In genomic region chr16:14302399-14303181, GRCh38 we compare ENCODE assay signal across 8 cellular contexts.
DNase-seq lines count a peak whose midpoint lies in the region; ATAC-seq and TF ChIP-seq lines count a peak whose summit lies in the region.

No MANE protein-coding gene starts in this region.

- TF ChIP-seq CTCF in Caco-2 (IDR thresholded peaks at IDR 0.05; ENCODE audit: insufficient read depth in 1 of 2, low read depth in 1 of 2, low read length in 1 of 2, severe bottlenecking in 1 of 2, unreplicated experiment in 1 of 2) (no peak), heart right ventricle (IDR thresholded peaks at IDR 0.05) (no peak), retinal pigment epithelial cell (conservative IDR thresholded peaks at IDR 0.05; ENCODE audit: low read depth, low read length) (no peak)

- no peak overlapping the region for H3K27ac Mint-ChIP-seq in Caco-2 (ENCODE audit: unreplicated experiment)
- H3K27ac Mint-ChIP-seq in activated T-helper 2 cell treated with anti-CD3 and anti-CD28 coated beads, Interferon-gamma antibody, Interleukin-2, Interleukin-4, amounts not matched to agents 10 μg/mL and 5 μg/mL and 100 μg/mL, durations not matched to agents 14 hours and 24 hours and 36 hours, result no peak overlapping the region

- H3K36me3 ChIP-seq in Caco-2 (ENCODE audit: control insufficient read depth, insufficient read depth, low read length) (no peaks in the 10 kb centered on the region), heart right ventricle (no peaks in the 10 kb centered on the region)

- CTCF ChIA-PET in Caco-2 (lab: Charles Lee), result no interaction called here

- no TSS peak for BruUV-seq in Caco-2 (replicated peaks; lab: Mats Ljungman, UMichigan)

- H3K27ac ChIP-seq in heart right ventricle, result peak overlapping the region; percentile 52 to 95 (median 86)

- DNase-seq in Caco-2, result peak in 1 of 2 experiments; percentile 43
- no peak for DNase-seq in activated T-helper 2 cell treated with anti-CD3 and anti-CD28 coated beads, Interferon-gamma antibody, Interleukin-2, Interleukin-4, amounts not matched to agents 10 μg/mL and 5 μg/mL and 100 μg/mL, durations not matched to agents 14 hours and 24 hours and 36 hours (ENCODE audit: low spot score)
- peak; percentile 34 to 37 for DNase-seq in heart right ventricle
- DNase-seq in retinal pigment epithelial cell (ENCODE audit: low read depth), result no peak
- no peak for DNase-seq in COR-L47 (lab: John Stamatoyannopoulos, UW)
- no peak for DNase-seq in NCI-H2107 treated with DMSO at 0.1 percent for 48 hours (lab: John Stamatoyannopoulos, UW; ENCODE audit: unreplicated experiment)

- no peaks in the 10 kb centered on the region for H3K9me3 Mint-ChIP-seq in Caco-2 (ENCODE audit: unreplicated experiment)
- H3K9me3 Mint-ChIP-seq in activated T-helper 2 cell treated with anti-CD3 and anti-CD28 coated beads, Interferon-gamma antibody, Interleukin-2, Interleukin-4, amounts not matched to agents 10 μg/mL and 5 μg/mL and 100 μg/mL, durations not matched to agents 14 hours and 24 hours and 36 hours, result no peaks in the 10 kb centered on the region

- H3K4me1 ChIP-seq in Caco-2 (0 out of 2 replicates have a peak, but pooled peaks cover 6% of the 10 kb centered on the region), heart right ventricle (peaks cover 0 to 47% (median 31%) of the 10 kb centered on the region in 9 donors)

- H3K4me3 Mint-ChIP-seq in Caco-2 (ENCODE audit: unreplicated experiment), result peak overlapping the region; percentile 75
- H3K4me3 Mint-ChIP-seq in activated T-helper 2 cell treated with anti-CD3 and anti-CD28 coated beads, Interferon-gamma antibody, Interleukin-2, Interleukin-4, amounts not matched to agents 10 μg/mL and 5 μg/mL and 100 μg/mL, durations not matched to agents 14 hours and 24 hours and 36 hours (ENCODE audit: low read depth), result peak overlapping the region; percentile 74

- no peaks in the 10 kb centered on the region for H3K4me1 Mint-ChIP-seq in Caco-2 (ENCODE audit: low read depth, unreplicated experiment)
- peaks cover 8% of the 10 kb centered on the region for H3K4me1 Mint-ChIP-seq in activated T-helper 2 cell treated with anti-CD3 and anti-CD28 coated beads, Interferon-gamma antibody, Interleukin-2, Interleukin-4, amounts not matched to agents 10 μg/mL and 5 μg/mL and 100 μg/mL, durations not matched to agents 14 hours and 24 hours and 36 hours (ENCODE audit: low read depth)

- peak; percentile 44 for ATAC-seq in GM19455 (IDR thresholded peaks at IDR 0.05; ENCODE audit: unreplicated experiment)
- peak; percentile 33 for ATAC-seq in HG03571 (IDR thresholded peaks at IDR 0.05; ENCODE audit: unreplicated experiment)
- ATAC-seq in heart right ventricle, result peak in 7 of 8 donors; percentile 4 to 45 (median 20)

- H3K4me3 ChIP-seq in Caco-2 (ENCODE audit: low read depth, low read length) (peak overlapping the region; percentile 78), heart right ventricle (peak overlapping the region; percentile 72 to 99 (median 91)), retinal pigment epithelial cell (ENCODE audit: low read length) (peak overlapping the region; percentile 58)

- intact Hi-C loops in Caco-2 (cut with micrococcal nuclease; ENCODE audit: unreplicated experiment) (no loop called here), heart right ventricle (cut with DNase I) (loop anchor here in 7 of 10 donors (1.0 to 10.0 kb wide), 6 partner anchors 95 to 226 kb away; no protein-coding TSS in a partner anchor)
- intact Hi-C loops in activated T-helper 2 cell treated with anti-CD3 and anti-CD28 coated beads, Interferon-gamma antibody, Interleukin-2, Interleukin-4, amounts not matched to agents 10 μg/mL and 5 μg/mL and 100 μg/mL, durations not matched to agents 14 hours and 24 hours and 36 hours (cut with micrococcal nuclease), result loop anchor here (1.0 kb wide), 1 partner anchor 52 kb away; no protein-coding TSS in a partner anchor

- H3K36me3 Mint-ChIP-seq in Caco-2 (ENCODE audit: insufficient read depth, unreplicated experiment), result no peaks in the 10 kb centered on the region
- no peaks in the 10 kb centered on the region for H3K36me3 Mint-ChIP-seq in activated T-helper 2 cell treated with anti-CD3 and anti-CD28 coated beads, Interferon-gamma antibody, Interleukin-2, Interleukin-4, amounts not matched to agents 10 μg/mL and 5 μg/mL and 100 μg/mL, durations not matched to agents 14 hours and 24 hours and 36 hours (ENCODE audit: low read depth)

- 0 to 1% methylated on average over 70 to 85 of the region's 86 CpGs for WGBS in heart right ventricle, 2 donors

- no peaks in the 10 kb centered on the region for H3K27me3 Mint-ChIP-seq in Caco-2 (ENCODE audit: insufficient read depth, unreplicated experiment)
- H3K27me3 Mint-ChIP-seq in activated T-helper 2 cell treated with anti-CD3 and anti-CD28 coated beads, Interferon-gamma antibody, Interleukin-2, Interleukin-4, amounts not matched to agents 10 μg/mL and 5 μg/mL and 100 μg/mL, durations not matched to agents 14 hours and 24 hours and 36 hours (ENCODE audit: low read depth), result peaks cover 43% of the 10 kb centered on the region

- H3K9me3 ChIP-seq in Caco-2 (no peaks in the 10 kb centered on the region), heart right ventricle (no peaks in the 10 kb centered on the region)

- POLR2A ChIA-PET in Caco-2 (lab: Charles Lee), result no interaction called here

- H3K27me3 ChIP-seq in Caco-2 (replicated peaks; ENCODE audit: control insufficient read depth, insufficient read depth, low read length), result no peaks in the 10 kb centered on the region
- H3K27me3 ChIP-seq in heart right ventricle, result peaks cover 0 to 49% (median 0%) of the 10 kb centered on the region in 7 donors

Comparison
In these comparisons a context has a peak if more than half of its experiments do, and no peak if none do; other contexts are left out.
1. DNase-seq: peak in heart right ventricle (2 of 2); none in activated T-helper 2 cell treated with anti-CD3 and anti-CD28 coated beads, Interferon-gamma antibody, Interleukin-2, Interleukin-4, amounts not matched to agents 10 μg/mL and 5 μg/mL and 100 μg/mL, durations not matched to agents 14 hours and 24 hours and 36 hours (single experiment), retinal pigment epithelial cell (single experiment), COR-L47 (single experiment) and NCI-H2107 treated with DMSO at 0.1 percent for 48 hours (single experiment).
2. Peak in every context shown above with its lines, with median percentiles within 50 percentile points of each other: H3K4me3 ChIP-seq and ATAC-seq.